Comparison of ENCODE assay signal across 2 cellular contexts in genomic region chr1:219070395-219070794, GRCh38.
DNase-seq lines count a peak whose midpoint lies in the region; ATAC-seq, FAIRE-seq and TF ChIP-seq lines count a peak whose summit lies in the region.
"Not testable (repeated sequence)": the region's sequence is repeated elsewhere in the genome, so short reads cannot be mapped to it uniquely, and the experiment has no call there.

No MANE protein-coding gene starts in this region.

- H3K4me1 ChIP-seq in K562 (replicated peaks in 1 of 2; ENCODE audit: control insufficient read depth in 2 of 2, insufficient read depth in 2 of 2, low read length in 2 of 2); HepG2 (ENCODE audit: insufficient read depth, low read length): not testable (repeated sequence)

- H3K4me3 ChIP-seq in K562; HepG2 (replicated peaks in 1 of 3; ENCODE audit: insufficient read depth in 1 of 3, low read depth in 2 of 3, low read length in 3 of 3): not testable (repeated sequence)

- intact Hi-C loops in K562 (cut with micrococcal nuclease); HepG2 (cut with micrococcal nuclease; ENCODE audit: unreplicated experiment): not testable (repeated sequence)

- not testable (repeated sequence) for H3K4me2 ChIP-seq in K562 (ENCODE audit: insufficient read depth, low read length); HepG2 (ENCODE audit: low read depth, low read length)

- H3K9me3 ChIP-seq in K562 (replicated peaks; ENCODE audit: control insufficient read depth, insufficient read depth, low read depth, low read length); HepG2 (ENCODE audit: low read length): not testable (repeated sequence)

- not testable (repeated sequence) for TF ChIP-seq RAD21 in K562 (CRISPR knock-in tag; conservative IDR thresholded peaks at IDR 0.05 in 1 of 2, IDR thresholded peaks at IDR 0.05 in 1 of 2); HepG2 (CRISPR knock-in tag; IDR thresholded peaks at IDR 0.05)

- not testable (repeated sequence) for H3K79me2 ChIP-seq in K562 (ENCODE audit: control insufficient read depth, insufficient read depth, low read length); HepG2 (ENCODE audit: insufficient read depth, low read length)

- not testable (repeated sequence) for H3K27me3 ChIP-seq in K562 (ENCODE audit: control insufficient read depth in 2 of 2, insufficient read depth in 2 of 2, low read length in 2 of 2); HepG2 (ENCODE audit: control insufficient read depth in 1 of 2, insufficient read depth in 2 of 2, low read length in 2 of 2)

- CTCF ChIA-PET in K562 (lab: Yijun Ruan, JAX; ENCODE audit: low intra/inter-chr PET ratio); HepG2 (lab: Yijun Ruan, JAX; ENCODE audit: low intra/inter-chr PET ratio, low total read pairs): not testable (repeated sequence)

- not testable (repeated sequence) for FAIRE-seq in K562 (lab: Jason Lieb, UNC); HepG2 (lab: Jason Lieb, UNC)

- H3K36me3 ChIP-seq in K562 (ENCODE audit: control insufficient read depth, insufficient read depth, low read length); HepG2 (replicated peaks in 1 of 2; ENCODE audit: control insufficient read depth in 1 of 2, insufficient read depth in 2 of 2, low read length in 2 of 2): not testable (repeated sequence)

- not testable (repeated sequence) for DNase-seq in K562 (ENCODE audit: extremely low read depth in 1 of 4, low spot score in 3 of 4); HepG2 (ENCODE audit: low spot score)

- TF ChIP-seq EP300 in K562 (IDR thresholded peaks at IDR 0.05; ENCODE audit: low read length); HepG2 (IDR thresholded peaks at IDR 0.05; ENCODE audit: low read depth in 2 of 2, low read length in 2 of 2); HepG2 (CRISPR knock-in tag; IDR thresholded peaks at IDR 0.05; ENCODE audit: borderline replicate concordance): not testable (repeated sequence)

- in situ Hi-C loops in K562 (cut with MboI); HepG2 (cut with HindIII; ENCODE audit: extremely low pct_ligation_motif_present, low pct_unique_long_range_greater_than_20kb): not testable (repeated sequence)

- ATAC-seq in K562, HepG2: not testable (repeated sequence)

- not testable (repeated sequence) for TF ChIP-seq POLR2A in K562 (conservative IDR thresholded peaks at IDR 0.05); HepG2 (IDR thresholded peaks at IDR 0.05; ENCODE audit: insufficient read depth in 1 of 2, low read depth in 2 of 2, low read length in 2 of 2)

- not testable (repeated sequence) for H3K9ac ChIP-seq in K562 (ENCODE audit: insufficient read depth in 1 of 2, low read depth in 2 of 2, low read length in 2 of 2); HepG2 (ENCODE audit: insufficient read depth, low read depth, low read length)

- not testable (repeated sequence) for H3K9me1 ChIP-seq in K562 (ENCODE audit: control insufficient read depth, insufficient read depth, low read length)

- TF ChIP-seq CTCF in K562 (IDR thresholded peaks at IDR 0.05 in 2 of 3, conservative IDR thresholded peaks at IDR 0.05 in 1 of 3; ENCODE audit: insufficient read depth in 2 of 3, low read depth in 1 of 3, low read length in 3 of 3); HepG2 (CRISPR knock-in tag; IDR thresholded peaks at IDR 0.05): not testable (repeated sequence)

- POLR2A ChIA-PET in K562 (lab: Yijun Ruan, JAX); HepG2 (lab: Yijun Ruan, JAX): not testable (repeated sequence)

- not testable (repeated sequence) for BruUV-seq in K562 (replicated peaks; lab: Mats Ljungman, UMichigan); HepG2 (replicated peaks; lab: Mats Ljungman, UMichigan)

- H2AFZ ChIP-seq in K562 (ENCODE audit: low read depth, low read length); HepG2 (ENCODE audit: low read length): not testable (repeated sequence)

- 16% methylated on average over 2 of the region's 2 CpGs for WGBS in K562 (ENCODE audit: insufficient coverage, low coverage, missing lambda C conversion rate)
- WGBS in HepG2 (ENCODE audit: low lambda C conversion rate): 0% methylated on average over 1 of the region's 2 CpGs

- not testable (repeated sequence) for H4K20me1 ChIP-seq in K562 (replicated peaks; ENCODE audit: control insufficient read depth, insufficient read depth, low read length); HepG2 (ENCODE audit: insufficient read depth, low read length)

- H3K27ac ChIP-seq in K562 (ENCODE audit: extremely low read depth, low read depth, low read length); HepG2 (ENCODE audit: extremely low read length, insufficient read depth, low read length): not testable (repeated sequence)

TF ChIP-seq in K562, 482 proteins besides CTCF, POLR2A, EP300 and RAD21:
- TF ChIP-seq CBX3 (IDR thresholded peaks at IDR 0.05; ENCODE audit: borderline replicate concordance in 1 of 2, low read length in 2 of 2) (peak in 1 of 2 experiments; percentile 85; a peak in 1 of 3 replicates), TRIM24 (IDR thresholded peaks at IDR 0.05) (0 out of 4 replicates have a peak, but pooled peaks of 1 of the 2 experiments have one; percentile 40), ZNF431 (CRISPR knock-in tag; IDR thresholded peaks at IDR 0.05) (peak; percentile 96), ZFP36 (IDR thresholded peaks at IDR 0.05; ENCODE audit: low read depth, low read length, partially characterized antibody) (peak; percentile 39), CBX5 (IDR thresholded peaks at IDR 0.05; ENCODE audit: borderline replicate concordance, low read depth) (0 out of 2 replicates have a peak, but pooled peaks have one; percentile 66)
- TF ChIP-seq, protein P1, sequence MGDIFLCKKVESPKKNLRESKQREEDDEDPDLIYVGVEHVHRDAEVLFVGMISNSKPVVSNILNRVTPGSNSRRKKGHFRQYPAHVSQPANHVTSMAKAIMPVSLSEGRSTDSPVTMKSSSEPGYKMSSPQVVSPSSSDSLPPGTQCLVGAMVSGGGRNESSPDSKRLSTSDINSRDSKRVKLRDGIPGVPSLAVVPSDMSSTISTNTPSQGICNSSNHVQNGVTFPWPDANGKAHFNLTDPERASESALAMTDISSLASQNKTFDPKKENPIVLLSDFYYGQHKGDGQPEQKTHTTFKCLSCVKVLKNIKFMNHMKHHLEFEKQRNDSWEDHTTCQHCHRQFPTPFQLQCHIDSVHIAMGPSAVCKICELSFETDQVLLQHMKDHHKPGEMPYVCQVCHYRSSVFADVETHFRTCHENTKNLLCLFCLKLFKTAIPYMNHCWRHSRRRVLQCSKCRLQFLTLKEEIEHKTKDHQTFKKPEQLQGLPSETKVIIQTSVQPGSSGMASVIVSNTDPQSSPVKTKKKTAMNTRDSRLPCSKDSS (IDR thresholded peaks at IDR 0.05; ENCODE audit: low read depth, partially characterized antibody): peak; percentile 83

TF ChIP-seq in HepG2, 621 proteins besides CTCF, POLR2A, EP300 and RAD21:
- peak; percentile 77; the same call in 1 of the 2 replicates for TF ChIP-seq ZNF431 (CRISPR knock-in tag; IDR thresholded peaks at IDR 0.05; ENCODE audit: borderline replicate concordance, low read depth)
